In genomic region chr7:102306916-102307677, GRCh38 we compare ENCODE assay signal across 9 cellular contexts. TPM values are rescaled to one million over a fixed set of nuclear protein-coding genes. Genes with fewer than 3 reads are reported as not detected.
DNase-seq lines count a peak whose midpoint lies in the region; ATAC-seq, FAIRE-seq and TF ChIP-seq lines count a peak whose summit lies in the region.
"Had no signal": no experiment of that assay in that cellular context is flagged by ENCODE, and none has a peak within 500 bp of the region (broad histone marks: within the 10 kb centered on the region; RNA-seq: fewer than 3 reads in every experiment).

No MANE protein-coding gene starts in this region.

- no peaks in the 10 kb centered on the region for H3K9me3 ChIP-seq in adrenal gland (replicated peaks in 1 of 3)
- no peaks in the 10 kb centered on the region for H3K9me3 ChIP-seq in HepG2 (ENCODE audit: low read length)
- H3K9me3 ChIP-seq in Caco-2 = no peaks in the 10 kb centered on the region

- ATAC-seq in HG02798 (IDR thresholded peaks at IDR 0.05; ENCODE audit: poor library complexity, unreplicated experiment) = peak; percentile 72
- ATAC-seq in HepG2 = peak; percentile 77

- no peak for TF ChIP-seq POLR2A in adrenal gland (IDR thresholded peaks at IDR 0.05)
- no peak for TF ChIP-seq POLR2A in HepG2 (IDR thresholded peaks at IDR 0.05; ENCODE audit: insufficient read depth in 1 of 2, low read depth in 2 of 2, low read length in 2 of 2)

- no peaks in the 10 kb centered on the region for H3K36me3 ChIP-seq in adrenal gland (replicated peaks in 1 of 2)
- no peaks in the 10 kb centered on the region for H3K36me3 ChIP-seq in HepG2 (replicated peaks in 1 of 2; ENCODE audit: control insufficient read depth in 1 of 2, insufficient read depth in 2 of 2, low read length in 2 of 2)
- no peaks in the 10 kb centered on the region for H3K36me3 ChIP-seq in Caco-2 (ENCODE audit: control insufficient read depth, insufficient read depth, low read length)

- POLR2A ChIA-PET in HepG2 (lab: Yijun Ruan, JAX) = interaction anchor here (0.8 to 1.3 kb wide), 3 partner anchors 20 to 56 kb away, joined by 3 to 6 read pairs (median 3); partner anchors contain the start of gene SH2B2
- POLR2A ChIA-PET in Caco-2 (lab: Charles Lee) = no interaction called here

- H3K27ac Mint-ChIP-seq in Caco-2 (ENCODE audit: unreplicated experiment) = no peak overlapping the region

- no peaks in the 10 kb centered on the region for H3K4me1 Mint-ChIP-seq in Caco-2 (ENCODE audit: low read depth, unreplicated experiment)

- TF ChIP-seq EP300 in HepG2 (IDR thresholded peaks at IDR 0.05; ENCODE audit: low read depth in 2 of 2, low read length in 2 of 2) (no peak), HepG2 (CRISPR knock-in tag; IDR thresholded peaks at IDR 0.05; ENCODE audit: borderline replicate concordance) (no peak)

- TF ChIP-seq RAD21 in HepG2 (CRISPR knock-in tag; IDR thresholded peaks at IDR 0.05) = no peak

- no peaks in the 10 kb centered on the region for H4K20me1 ChIP-seq in HepG2 (ENCODE audit: insufficient read depth, low read length)

- DNase-seq in AG10803 (ENCODE audit: low read depth) = peak; percentile 13
- DNase-seq in GM18507 (ENCODE audit: extremely low spot score, insufficient read length, low read depth) = peak; percentile 78
- DNase-seq in NCI-H1436 treated with DMSO at 0.1 percent for 48 hours (lab: John Stamatoyannopoulos, UW) = peak; percentile 21
- peak in 6 of 7 donors; percentile 37 to 80 (median 47) for DNase-seq in adrenal gland
- DNase-seq in HepG2 (ENCODE audit: low spot score) = peak; percentile 72
- no peak for DNase-seq in NCI-H146 (lab: John Stamatoyannopoulos, UW)
- DNase-seq in Caco-2 = no peak

- FAIRE-seq in GM18507 (lab: Jason Lieb, UNC) (peak; percentile 96), HepG2 (lab: Jason Lieb, UNC) (peak; percentile 30)

- TF ChIP-seq CTCF in AG10803 (conservative IDR thresholded peaks at IDR 0.05; ENCODE audit: low read length) = no peak
- TF ChIP-seq CTCF in adrenal gland (IDR thresholded peaks at IDR 0.05) = no peak
- TF ChIP-seq CTCF in HepG2 (CRISPR knock-in tag; IDR thresholded peaks at IDR 0.05) = no peak
- no peak for TF ChIP-seq CTCF in Caco-2 (IDR thresholded peaks at IDR 0.05; ENCODE audit: insufficient read depth in 1 of 2, low read depth in 1 of 2, low read length in 1 of 2, severe bottlenecking in 1 of 2, unreplicated experiment in 1 of 2)

- H3K4me1 ChIP-seq in adrenal gland (replicated peaks in 1 of 2) (peaks cover 0 to 10% of the 10 kb centered on the region in 2 donors), HepG2 (ENCODE audit: insufficient read depth, low read length) (peaks cover 28% of the 10 kb centered on the region), Caco-2 (peaks cover 4% of the 10 kb centered on the region; the same call in 1 of the 2 replicates)

- no TSS peak for BruUV-seq in HepG2 (replicated peaks; lab: Mats Ljungman, UMichigan)
- BruUV-seq in Caco-2 (replicated peaks; lab: Mats Ljungman, UMichigan) = no TSS peak

- H2AFZ ChIP-seq in HepG2 (ENCODE audit: low read length) = no peak overlapping the region

- H3K27me3 Mint-ChIP-seq in Caco-2 (ENCODE audit: insufficient read depth, unreplicated experiment) = no peaks in the 10 kb centered on the region

- in situ Hi-C loops in HepG2 (cut with HindIII; ENCODE audit: extremely low pct_ligation_motif_present, low pct_unique_long_range_greater_than_20kb) = no loop called here

- H3K9ac ChIP-seq in HepG2 (ENCODE audit: insufficient read depth, low read depth, low read length) = no peak overlapping the region

- CTCF ChIA-PET in HepG2 (lab: Yijun Ruan, JAX; ENCODE audit: low intra/inter-chr PET ratio, low total read pairs) = no interaction called here
- CTCF ChIA-PET in Caco-2 (lab: Charles Lee) = no interaction called here

- H3K4me3 Mint-ChIP-seq in Caco-2 (ENCODE audit: unreplicated experiment) = no peak overlapping the region

- intact Hi-C loops in adrenal gland (cut with DNase I) (no loop called here), HepG2 (cut with micrococcal nuclease; ENCODE audit: unreplicated experiment) (no loop called here), Caco-2 (cut with micrococcal nuclease; ENCODE audit: unreplicated experiment) (no loop called here)

- H3K36me3 Mint-ChIP-seq in Caco-2 (ENCODE audit: insufficient read depth, unreplicated experiment) = peaks cover 6% of the 10 kb centered on the region

- H3K27ac ChIP-seq in adrenal gland (no peak overlapping the region), HepG2 (ENCODE audit: extremely low read length, insufficient read depth, low read length) (no peak overlapping the region)

- H3K4me3 ChIP-seq in AG10803 (ENCODE audit: low read length) (no peak overlapping the region), adrenal gland (no peak overlapping the region), HepG2 (replicated peaks in 1 of 3; ENCODE audit: insufficient read depth in 1 of 3, low read depth in 2 of 3, low read length in 3 of 3) (peak overlapping the region; percentile 31 to 63 (median 48); a peak in 5 of 6 replicates), Caco-2 (ENCODE audit: low read depth, low read length) (no peak overlapping the region)

- H3K9me3 Mint-ChIP-seq in Caco-2 (ENCODE audit: unreplicated experiment) = no peaks in the 10 kb centered on the region

- 48 to 54% (median 53%) methylated on average over 10 to 17 of the region's 17 CpGs for WGBS in adrenal gland, 4 donors
- WGBS in HepG2 (ENCODE audit: low lambda C conversion rate) = 3% methylated on average over 9 of the region's 17 CpGs

- H3K79me2 ChIP-seq in HepG2 (ENCODE audit: insufficient read depth, low read length) = no peaks in the 10 kb centered on the region

- H3K27me3 ChIP-seq in adrenal gland = no peaks in the 10 kb centered on the region
- peaks cover 0 to 5% of the 10 kb centered on the region in 2 experiments; a peak in 1 of 5 replicates for H3K27me3 ChIP-seq in HepG2 (ENCODE audit: control insufficient read depth in 1 of 2, insufficient read depth in 2 of 2, low read length in 2 of 2)
- no peaks in the 10 kb centered on the region for H3K27me3 ChIP-seq in Caco-2 (replicated peaks; ENCODE audit: control insufficient read depth, insufficient read depth, low read length)

- peak overlapping the region; percentile 72 for H3K4me2 ChIP-seq in HepG2 (ENCODE audit: low read depth, low read length)

RNA-seq across cellular contexts. Expression of gene SH2B2, which starts 20.4 kb away (rescaled TPM):
- 10 to 100 TPM in 1 of 8 donors, 1 to 10 TPM in 7; 3.8 to 22.8 (median 5.5) TPM for total RNA-seq in adrenal gland
- polyA plus RNA-seq in adrenal gland = 1 to 10 TPM in 2 of 3 donors, under 1 TPM in 1; 0.90 to 8.4 (median 4.7) TPM
- 0.14 and 0.46 TPM in 2 replicates for total RNA-seq in HepG2 (2016; rRNA removed; fragmentation: Illumina TruSeq; extraction: Trizol)
- 0.26 and 0.51 TPM in 2 replicates for total RNA-seq in HepG2 (2016; cell fraction: cytosol; rRNA removed; fragmentation: Illumina TruSeq; extraction: Trizol; ENCODE audit: low read depth)
- total RNA-seq in HepG2 (2016; cell fraction: insoluble cytoplasmic fraction; rRNA removed; fragmentation: Illumina TruSeq; extraction: Trizol) = 0.45 and 0.63 TPM in 2 replicates
- total RNA-seq in HepG2 (2016; cell fraction: membrane; rRNA removed; fragmentation: Illumina TruSeq; extraction: Trizol) = 0.46 and 0.55 TPM in 2 replicates
- total RNA-seq in HepG2 (2016; cell fraction: nucleus; rRNA removed; fragmentation: Illumina TruSeq; extraction: Trizol) = not detected in 2 replicates
- 1.3 and 1.7 TPM in 2 replicates for polyA plus RNA-seq in HepG2 (2011; rRNA removed)
- 1.7 and 2.3 TPM in 2 replicates for polyA plus RNA-seq in HepG2 (2011; cell fraction: cytosol; rRNA removed)
- polyA plus RNA-seq in HepG2 (2011; cell fraction: nucleus; rRNA removed) = 4.6 and 5.0 TPM in 2 replicates
- polyA plus RNA-seq in HepG2 (2012) = 1.0 and 1.2 TPM in 2 replicates
- polyA plus RNA-seq in HepG2 (2016; cell fraction: cytosol; fragmentation: Illumina TruSeq; extraction: Trizol; ENCODE audit: low read depth) = 0.41 and 0.54 TPM in 2 replicates
- polyA plus RNA-seq in HepG2 (2016; cell fraction: insoluble cytoplasmic fraction; fragmentation: Illumina TruSeq; extraction: Trizol; ENCODE audit: low read depth) = 0.63 and 0.64 TPM in 2 replicates
- 0.58 and 0.90 TPM in 2 replicates for polyA plus RNA-seq in HepG2 (2016; cell fraction: membrane; fragmentation: Illumina TruSeq; extraction: Trizol; ENCODE audit: low read depth)
- 0.46 and 1.1 TPM in 2 replicates for polyA plus RNA-seq in HepG2 (2016; cell fraction: nucleus; fragmentation: Illumina TruSeq; extraction: Trizol; ENCODE audit: insufficient read depth, low read depth)
- polyA minus RNA-seq in HepG2 (2011; rRNA and poly(A)+ RNA removed; ENCODE audit: low replicate concordance) = 1.5 and 3.3 TPM in 2 replicates
- polyA minus RNA-seq in HepG2 (2011; cell fraction: cytosol; rRNA and poly(A)+ RNA removed) = 1.3 and 2.5 TPM in 2 replicates
- polyA minus RNA-seq in HepG2 (2011; cell fraction: nucleus; rRNA and poly(A)+ RNA removed) = 0.90 and 1.6 TPM in 2 replicates
- 8.1 and 10.6 TPM in 2 replicates for total RNA-seq in Caco-2 (2022)

RNA-seq across cellular contexts. Expression of gene SPDYE6, which starts 49.1 kb away (rescaled TPM):
- not detected for total RNA-seq in adrenal gland
- not detected for polyA plus RNA-seq in adrenal gland
- total RNA-seq in HepG2 (2016; rRNA removed; fragmentation: Illumina TruSeq; extraction: Trizol) = 0.07 TPM in 1 of 2 replicates, not detected in the other
- total RNA-seq in HepG2 (2016; cell fraction: cytosol; rRNA removed; fragmentation: Illumina TruSeq; extraction: Trizol; ENCODE audit: low read depth) = 0.20 TPM in 1 of 2 replicates, not detected in the other
- not detected in 2 replicates for total RNA-seq in HepG2 (2016; cell fraction: insoluble cytoplasmic fraction; rRNA removed; fragmentation: Illumina TruSeq; extraction: Trizol)
- total RNA-seq in HepG2 (2016; cell fraction: membrane; rRNA removed; fragmentation: Illumina TruSeq; extraction: Trizol) = 0.19 TPM in 1 of 2 replicates, not detected in the other
- total RNA-seq in HepG2 (2016; cell fraction: nucleus; rRNA removed; fragmentation: Illumina TruSeq; extraction: Trizol) = not detected in 2 replicates
- polyA plus RNA-seq in HepG2 (2011; rRNA removed) = not detected in 2 replicates
- not detected in 2 replicates for polyA plus RNA-seq in HepG2 (2011; cell fraction: cytosol; rRNA removed)
- not detected in 2 replicates for polyA plus RNA-seq in HepG2 (2011; cell fraction: nucleus; rRNA removed)
- 0.48 and 0.79 TPM in 2 replicates for polyA plus RNA-seq in HepG2 (2012)
- not detected in 2 replicates for polyA plus RNA-seq in HepG2 (2016; cell fraction: cytosol; fragmentation: Illumina TruSeq; extraction: Trizol; ENCODE audit: low read depth)
- not detected in 2 replicates for polyA plus RNA-seq in HepG2 (2016; cell fraction: insoluble cytoplasmic fraction; fragmentation: Illumina TruSeq; extraction: Trizol; ENCODE audit: low read depth)
- polyA plus RNA-seq in HepG2 (2016; cell fraction: membrane; fragmentation: Illumina TruSeq; extraction: Trizol; ENCODE audit: low read depth) = not detected in 2 replicates
- not detected in 2 replicates for polyA plus RNA-seq in HepG2 (2016; cell fraction: nucleus; fragmentation: Illumina TruSeq; extraction: Trizol; ENCODE audit: insufficient read depth, low read depth)
- polyA minus RNA-seq in HepG2 (2011; rRNA and poly(A)+ RNA removed; ENCODE audit: low replicate concordance) = not detected in 2 replicates
- not detected in 2 replicates for polyA minus RNA-seq in HepG2 (2011; cell fraction: cytosol; rRNA and poly(A)+ RNA removed)
- not detected in 2 replicates for polyA minus RNA-seq in HepG2 (2011; cell fraction: nucleus; rRNA and poly(A)+ RNA removed)
- not detected in 2 replicates for total RNA-seq in Caco-2 (2022)
- total RNA-seq: mononuclear cell had no signal

Comparison
In these comparisons a context has a peak if more than half of its experiments do, and no peak if none do; other contexts are left out.
1. DNase-seq: peak in AG10803 (single experiment), GM18507 (single experiment), NCI-H1436 treated with DMSO at 0.1 percent for 48 hours (single experiment), adrenal gland (6 of 7) and HepG2 (single experiment); none in NCI-H146 (single experiment) and Caco-2 (0 of 2).
2. H3K4me3 ChIP-seq: peak in HepG2 (3 of 3); none in AG10803 (single experiment), adrenal gland (0 of 4) and Caco-2 (single experiment).